4 cellular contexts compared by ENCODE assay signal in genomic region chr16:20531795-20532194, GRCh38. TPM values are rescaled to one million over a fixed set of nuclear protein-coding genes. Genes with fewer than 3 reads are reported as not detected.
"Had no signal": no experiment of that assay in that cellular context is flagged by ENCODE, and none has a peak within 500 bp of the region (broad histone marks: within the 10 kb centered on the region; RNA-seq: fewer than 3 reads in every experiment).

No MANE protein-coding gene starts in this region.

RNA-seq across cellular contexts. Expression of gene ACSM2B, which starts 44.4 kb away (rescaled TPM):
- total RNA-seq: HT-29, HT1080, IMR-90 had no signal
- polyA plus RNA-seq: IgD-negative memory B cell, IMR-90 had no signal
